ENCODE assay signal across 16 cellular contexts in genomic region chr16:55044366-55044975, GRCh38.
"Had no signal": no experiment of that assay in that cellular context is flagged by ENCODE, and none has a peak within 500 bp of the region (broad histone marks: within the 10 kb centered on the region; RNA-seq: fewer than 3 reads in every experiment).

No MANE protein-coding gene starts in this region.

- H3K9me3 ChIP-seq: gastroesophageal sphincter, left ventricle myocardium inferior, psoas muscle, suprapubic skin, thyroid gland, uterus had no signal

- H3K36me3 ChIP-seq: gastroesophageal sphincter, left ventricle myocardium inferior, suprapubic skin, thyroid gland, uterus had no signal

- H3K4me3 ChIP-seq: gastroesophageal sphincter, left ventricle myocardium inferior, lung, psoas muscle, suprapubic skin, thyroid gland, uterus had no signal

- H3K27ac ChIP-seq: gastroesophageal sphincter, left ventricle myocardium inferior, psoas muscle, suprapubic skin, thyroid gland, uterus had no signal

- H3K27me3 ChIP-seq: thyroid gland, uterus had no signal

- DNase-seq: foreskin fibroblast; glutamatergic neuron; kidney; left cardiac atrium; left ventricle myocardium inferior; mesenchymal stem cell; naive B cell; psoas muscle; small intestine; stimulated activated CD4-positive, alpha-beta T cell treated with anti-CD3 and anti-CD28 coated beads, Interleukin-12 subunit alpha, Interleukin-12 subunit beta, amount 100 ng/mL, for 4 hours; stimulated activated naive CD4-positive, alpha-beta T cell treated with Interleukin-2 at 50 U/mL for 16 hours; thyroid gland; uterus had no signal

- H3K4me1 ChIP-seq: gastroesophageal sphincter, left ventricle myocardium inferior, psoas muscle, suprapubic skin, thyroid gland, uterus had no signal
